In genomic region chr20:1920252-1920651, GRCh38 we compare ENCODE assay signal across 19 cellular contexts. TPM values are rescaled to one million over a fixed set of nuclear protein-coding genes. Genes with fewer than 3 reads are reported as not detected.
A peak's percentile ranks its signal among the peaks of the same experiment; 100 is the strongest.
DNase-seq lines count a peak whose midpoint lies in the region; ATAC-seq and TF ChIP-seq lines count a peak whose summit lies in the region.
"Had no signal": no experiment of that assay in that cellular context is flagged by ENCODE, and none has a peak within 500 bp of the region (broad histone marks: within the 10 kb centered on the region; RNA-seq: fewer than 3 reads in every experiment).

No MANE protein-coding gene starts in this region.

- no peak for TF ChIP-seq CTCF in kidney epithelial cell (IDR thresholded peaks at IDR 0.05; ENCODE audit: insufficient read depth, low read length, poor library complexity, severe bottlenecking)
- no peak for TF ChIP-seq CTCF in progenitor cell of endocrine pancreas (IDR thresholded peaks at IDR 0.05; ENCODE audit: unreplicated experiment)
- no peak for TF ChIP-seq CTCF in coronary artery (IDR thresholded peaks at IDR 0.05)
- TF ChIP-seq CTCF in GM10248 (IDR thresholded peaks at IDR 0.05; ENCODE audit: control extremely low read depth, extremely low read depth, low read depth, missing control alignments) = no peak

- H3K27me3 Mint-ChIP-seq in progenitor cell of endocrine pancreas = no peaks in the 10 kb centered on the region
- H3K27me3 Mint-ChIP-seq: activated CD8-positive, alpha-beta memory T cell treated with anti-CD3 and anti-CD28 coated beads, Interleukin-2, amount 10 ng/mL, durations not matched to agents 7 days and 5 days; activated naive CD8-positive, alpha-beta T cell treated with anti-CD3 and anti-CD28 coated beads, Interleukin-2, amount 50 U/mL, for 24 hours; stimulated activated naive B cell treated with anti-CD40 and anti-IgM and Interleukin-4, amounts not matched to agents 10 μg/mL and 1 μg/mL and 100 μg/mL, for 72 hours had no signal

- H3K36me3 ChIP-seq in kidney epithelial cell (ENCODE audit: control insufficient read depth, insufficient read depth, low read length) = peaks cover 2% of the 10 kb centered on the region

- H3K27me3 ChIP-seq in kidney epithelial cell (ENCODE audit: control insufficient read depth, insufficient read depth, low read length) = no peaks in the 10 kb centered on the region
- H3K27me3 ChIP-seq: breast epithelium, foreskin keratinocyte had no signal

- peak overlapping the region; percentile 10 for H3K4me3 Mint-ChIP-seq in progenitor cell of endocrine pancreas (ENCODE audit: low read depth)
- H3K4me3 Mint-ChIP-seq: activated CD8-positive, alpha-beta memory T cell treated with anti-CD3 and anti-CD28 coated beads, Interleukin-2, amount 10 ng/mL, durations not matched to agents 7 days and 5 days; activated naive CD8-positive, alpha-beta T cell treated with anti-CD3 and anti-CD28 coated beads, Interleukin-2, amount 50 U/mL, for 24 hours; stimulated activated naive B cell treated with anti-CD40 and anti-IgM and Interleukin-4, amounts not matched to agents 10 μg/mL and 1 μg/mL and 100 μg/mL, for 72 hours had no signal

- H3K27ac ChIP-seq in coronary artery = no peak overlapping the region
- H3K27ac ChIP-seq: breast epithelium, epithelial cell of prostate, foreskin keratinocyte had no signal

- H3K36me3 Mint-ChIP-seq in progenitor cell of endocrine pancreas (ENCODE audit: insufficient read depth) = peaks cover 14% of the 10 kb centered on the region
- H3K36me3 Mint-ChIP-seq: activated CD8-positive, alpha-beta memory T cell treated with anti-CD3 and anti-CD28 coated beads, Interleukin-2, amount 10 ng/mL, durations not matched to agents 7 days and 5 days had no signal

- peak overlapping the region; percentile 50 for H3K27ac Mint-ChIP-seq in progenitor cell of endocrine pancreas
- H3K27ac Mint-ChIP-seq: activated CD8-positive, alpha-beta memory T cell treated with anti-CD3 and anti-CD28 coated beads, Interleukin-2, amount 10 ng/mL, durations not matched to agents 7 days and 5 days; activated naive CD8-positive, alpha-beta T cell treated with anti-CD3 and anti-CD28 coated beads, Interleukin-2, amount 50 U/mL, for 24 hours; stimulated activated naive B cell treated with anti-CD40 and anti-IgM and Interleukin-4, amounts not matched to agents 10 μg/mL and 1 μg/mL and 100 μg/mL, for 72 hours had no signal

- POLR2A ChIA-PET in GM10248 (lab: Yijun Ruan, JAX) = no interaction called here

- peaks cover 17% of the 10 kb centered on the region for H3K4me1 Mint-ChIP-seq in progenitor cell of endocrine pancreas (ENCODE audit: low read depth)
- H3K4me1 Mint-ChIP-seq: activated CD8-positive, alpha-beta memory T cell treated with anti-CD3 and anti-CD28 coated beads, Interleukin-2, amount 10 ng/mL, durations not matched to agents 7 days and 5 days; activated naive CD8-positive, alpha-beta T cell treated with anti-CD3 and anti-CD28 coated beads, Interleukin-2, amount 50 U/mL, for 24 hours had no signal

- DNase-seq in HuH-7.5 (ENCODE audit: low spot score) = peak; percentile 76
- DNase-seq in kidney epithelial cell (ENCODE audit: low read depth) = peak; percentile 91
- no peak for DNase-seq in progenitor cell of endocrine pancreas (ENCODE audit: low spot score, unreplicated experiment)
- DNase-seq in coronary artery (ENCODE audit: low spot score) = no peak
- DNase-seq in COLO668 (lab: John Stamatoyannopoulos, UW; ENCODE audit: unreplicated experiment) = no peak
- DNase-seq in GM10248 (ENCODE audit: extremely low spot score) = no peak
- DNase-seq in NCI-H2196 (lab: John Stamatoyannopoulos, UW; ENCODE audit: unreplicated experiment) = no peak
- DNase-seq: activated CD4-positive, alpha-beta T cell treated with anti-CD3 and anti-CD28 coated beads for 48 hours; activated CD8-positive, alpha-beta memory T cell treated with anti-CD3 and anti-CD28 coated beads, Interleukin-2, amount 10 ng/mL, durations not matched to agents 7 days and 5 days; activated naive CD8-positive, alpha-beta T cell treated with anti-CD3 and anti-CD28 coated beads, Interleukin-2, amount 50 U/mL, for 24 hours; foreskin keratinocyte; Karpas-422; NCI-H1092; NCI-H524 treated with DMSO at 0.1 percent for 48 hours; stimulated activated naive B cell treated with anti-CD40 and anti-IgM and Interleukin-4, amounts not matched to agents 10 μg/mL and 1 μg/mL and 100 μg/mL, for 72 hours had no signal

- peak; percentile 56 for ATAC-seq in GM18873 (IDR thresholded peaks at IDR 0.05; ENCODE audit: low FRiP score, unreplicated experiment)
- ATAC-seq: activated CD8-positive, alpha-beta memory T cell treated with anti-CD3 and anti-CD28 coated beads, Interleukin-2, amount 10 ng/mL, durations not matched to agents 7 days and 5 days; activated naive CD8-positive, alpha-beta T cell treated with anti-CD3 and anti-CD28 coated beads, Interleukin-2, amount 50 U/mL, for 24 hours; foreskin keratinocyte; sciatic nerve; stimulated activated naive B cell treated with anti-CD40 and anti-IgM and Interleukin-4, amounts not matched to agents 10 μg/mL and 1 μg/mL and 100 μg/mL, for 72 hours had no signal

- no peaks in the 10 kb centered on the region for H3K9me3 Mint-ChIP-seq in progenitor cell of endocrine pancreas (ENCODE audit: low read depth)
- H3K9me3 Mint-ChIP-seq: activated naive CD8-positive, alpha-beta T cell treated with anti-CD3 and anti-CD28 coated beads, Interleukin-2, amount 50 U/mL, for 24 hours had no signal

- H3K4me3 ChIP-seq in kidney epithelial cell (ENCODE audit: low read depth, low read length) (no peak overlapping the region), coronary artery (no peak overlapping the region)
- H3K4me3 ChIP-seq: breast epithelium had no signal

- CTCF ChIA-PET in GM10248 (lab: Yijun Ruan, JAX) = no interaction called here

RNA-seq across cellular contexts. Expression of gene SIRPA, which starts 25.0 kb away (rescaled TPM):
- 40.6 and 50.2 TPM in 2 replicates for total RNA-seq in kidney epithelial cell
- 15.2 and 16.2 TPM in 2 replicates for total RNA-seq in progenitor cell of endocrine pancreas
- total RNA-seq: activated CD8-positive, alpha-beta memory T cell treated with anti-CD3 and anti-CD28 coated beads, Interleukin-2, amount 10 ng/mL, durations not matched to agents 7 days and 5 days had no signal

Comparison
In these comparisons a context has a peak if more than half of its experiments do, and no peak if none do; other contexts are left out.
1. DNase-seq: peak in HuH-7.5 (single experiment) and kidney epithelial cell (single experiment); none in progenitor cell of endocrine pancreas (single experiment), coronary artery (single experiment), COLO668 (single experiment), GM10248 (single experiment) and NCI-H2196 (single experiment).